Comparison of ENCODE assay signal across 8 cellular contexts in the genomic region with DNA sequence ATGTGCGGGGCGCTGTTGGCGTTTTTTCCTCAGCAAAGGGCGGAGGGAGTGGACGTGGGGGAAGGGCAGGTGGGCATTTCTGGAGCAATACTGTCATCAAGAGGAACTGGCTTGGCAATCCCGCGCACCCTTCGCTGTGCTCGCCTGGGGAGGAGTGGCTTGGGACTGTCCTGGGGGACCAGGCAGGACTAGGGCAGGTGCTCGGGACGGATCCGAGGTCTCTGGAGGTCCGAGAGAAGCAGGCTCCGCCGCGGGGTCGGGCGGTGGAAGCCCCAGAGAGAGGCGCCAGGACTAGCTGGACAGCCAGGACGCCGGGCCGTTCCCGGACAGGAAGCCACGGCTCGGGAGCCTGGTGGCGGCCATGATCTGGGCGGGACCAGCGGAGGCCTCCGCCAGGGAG.
DNase-seq lines count a peak whose midpoint lies in the region; ATAC-seq and TF ChIP-seq lines count a peak whose summit lies in the region.
"Not testable (repeated sequence)": the region's sequence is repeated elsewhere in the genome, so short reads cannot be mapped to it uniquely, and the experiment has no call there.

No MANE protein-coding gene starts in this region.

- H3K4me3 ChIP-seq in CD4-positive, alpha-beta memory T cell (ENCODE audit: low read length in 2 of 2); lower lobe of right lung: not testable (repeated sequence)
- H3K4me3 ChIP-seq in psoas muscle (peak overlapping the region; percentile 65), uterus (peak overlapping the region in 1 of 2 donors; percentile 25)

- not testable (repeated sequence) for ATAC-seq in lower lobe of right lung, psoas muscle

- not testable (repeated sequence) for H3K36me3 Mint-ChIP-seq in CD4-positive, alpha-beta memory T cell
- H3K36me3 Mint-ChIP-seq in MCF 10A (ENCODE audit: insufficient read depth, unreplicated experiment): peaks cover 14% of the 10 kb centered on the region

- POLR2A ChIA-PET in CD4-positive, alpha-beta memory T cell (lab: Charles Lee; ENCODE audit: partially characterized antibody); MCF 10A (lab: Yijun Ruan, JAX): not testable (repeated sequence)

- H3K27ac Mint-ChIP-seq in CD4-positive, alpha-beta memory T cell: peak overlapping the region in 2 of 7 donors; percentile 87 to 91
- H3K27ac Mint-ChIP-seq in MCF 10A (ENCODE audit: low read depth, unreplicated experiment): peak overlapping the region; percentile 99

- not testable (repeated sequence) for H3K4me1 Mint-ChIP-seq in CD4-positive, alpha-beta memory T cell; MCF 10A (ENCODE audit: insufficient read depth, unreplicated experiment)

- not testable (repeated sequence) for H3K27ac ChIP-seq in CD4-positive, alpha-beta memory T cell (ENCODE audit: low read depth, low read length); lower lobe of right lung
- peak overlapping the region; percentile 88 for H3K27ac ChIP-seq in psoas muscle
- peak overlapping the region in 1 of 2 donors; percentile 62 for H3K27ac ChIP-seq in uterus

- CTCF ChIA-PET in CD4-positive, alpha-beta memory T cell (lab: Charles Lee; ENCODE audit: partially characterized antibody); MCF 10A (lab: Yijun Ruan, JAX): not testable (repeated sequence)

- H3K27me3 ChIP-seq in CD4-positive, alpha-beta memory T cell (ENCODE audit: insufficient read depth, low read length); lower lobe of right lung (ENCODE audit: low read depth); psoas muscle (ENCODE audit: insufficient read depth in 3 of 3, low read length in 2 of 3); uterus: not testable (repeated sequence)

- intact Hi-C loops in CD4-positive, alpha-beta memory T cell (cut with micrococcal nuclease); MCF 10A (cut with micrococcal nuclease); cardiac septum (cut with DNase I); lower lobe of right lung (cut with DNase I); psoas muscle (cut with DNase I); uterus (cut with DNase I; ENCODE audit: low total_unique reads): not testable (repeated sequence)

- not testable (repeated sequence) for H3K9me3 Mint-ChIP-seq in CD4-positive, alpha-beta memory T cell; MCF 10A (ENCODE audit: unreplicated experiment)

- not testable (repeated sequence) for H3K27me3 Mint-ChIP-seq in CD4-positive, alpha-beta memory T cell
- peaks cover 13% of the 10 kb centered on the region for H3K27me3 Mint-ChIP-seq in MCF 10A (ENCODE audit: insufficient read depth, unreplicated experiment)

- H3K9me3 ChIP-seq in CD4-positive, alpha-beta memory T cell (ENCODE audit: control insufficient read depth in 1 of 2, low read length in 2 of 2); lower lobe of right lung; psoas muscle; uterus: not testable (repeated sequence)

- not testable (repeated sequence) for H3K4me1 ChIP-seq in CD4-positive, alpha-beta memory T cell (ENCODE audit: insufficient read depth, low read length); lower lobe of right lung; psoas muscle; uterus

- not testable (repeated sequence) for TF ChIP-seq POLR2A in uterus (IDR thresholded peaks at IDR 0.05)

- not testable (repeated sequence) for H3K36me3 ChIP-seq in CD4-positive, alpha-beta memory T cell (ENCODE audit: insufficient read depth, low read length); lower lobe of right lung; psoas muscle (ENCODE audit: insufficient read depth in 1 of 2, low read depth in 1 of 2); uterus

- BruUV-seq in MCF 10A (replicated peaks; lab: Mats Ljungman, UMichigan): not testable (repeated sequence)

- TF ChIP-seq CTCF in MCF 10A (IDR thresholded peaks at IDR 0.05; ENCODE audit: unreplicated experiment): peak; percentile 17
- not testable (repeated sequence) for TF ChIP-seq CTCF in lower lobe of right lung (IDR thresholded peaks at IDR 0.05); psoas muscle (IDR thresholded peaks at IDR 0.05)
- TF ChIP-seq CTCF in uterus (IDR thresholded peaks at IDR 0.05): peak in 2 of 4 experiments; percentile 29 to 35

- H3K4me3 Mint-ChIP-seq in CD4-positive, alpha-beta memory T cell: peak overlapping the region in 6 of 8 donors; percentile 52 to 98 (median 82)
- peak overlapping the region; percentile 86 for H3K4me3 Mint-ChIP-seq in MCF 10A (ENCODE audit: unreplicated experiment)

- DNase-seq in CD4-positive, alpha-beta memory T cell: peak in 4 of 5 donors; percentile 50 to 95 (median 78)
- peak; percentile 8 for DNase-seq in RPMI8226
- peak; percentile 49 for DNase-seq in activated T-helper 1 cell treated with Interleukin-2 at 50 U/mL for 16 hours (ENCODE audit: low read depth)
- peak; percentile 37 for DNase-seq in MCF 10A (ENCODE audit: unreplicated experiment)
- DNase-seq in cardiac septum (ENCODE audit: low spot score): peak; percentile 88
- peak; percentile 46 for DNase-seq in lower lobe of right lung
- peak; percentile 75 to 89 for DNase-seq in psoas muscle
- DNase-seq in uterus: peak; percentile 69 to 89

- WGBS in psoas muscle, 3 donors: 30 to 98% methylated on average over 10 to 12 of the region's 29 CpGs; no CpG with 5 or more reads in 1 of the 3 donors

Comparison
In these comparisons a context has a peak if more than half of its experiments do, and no peak if none do; other contexts are left out.
1. DNase-seq: peak in every context shown above with its lines; median percentile 88 in cardiac septum; 82 in psoas muscle; 79 in uterus; 78 in CD4-positive, alpha-beta memory T cell; 49 in activated T-helper 1 cell treated with Interleukin-2 at 50 U/mL for 16 hours; 46 in lower lobe of right lung; 37 in MCF 10A; 8 in RPMI8226.